ENCODE assay signal across 10 cellular contexts in the genomic region with DNA sequence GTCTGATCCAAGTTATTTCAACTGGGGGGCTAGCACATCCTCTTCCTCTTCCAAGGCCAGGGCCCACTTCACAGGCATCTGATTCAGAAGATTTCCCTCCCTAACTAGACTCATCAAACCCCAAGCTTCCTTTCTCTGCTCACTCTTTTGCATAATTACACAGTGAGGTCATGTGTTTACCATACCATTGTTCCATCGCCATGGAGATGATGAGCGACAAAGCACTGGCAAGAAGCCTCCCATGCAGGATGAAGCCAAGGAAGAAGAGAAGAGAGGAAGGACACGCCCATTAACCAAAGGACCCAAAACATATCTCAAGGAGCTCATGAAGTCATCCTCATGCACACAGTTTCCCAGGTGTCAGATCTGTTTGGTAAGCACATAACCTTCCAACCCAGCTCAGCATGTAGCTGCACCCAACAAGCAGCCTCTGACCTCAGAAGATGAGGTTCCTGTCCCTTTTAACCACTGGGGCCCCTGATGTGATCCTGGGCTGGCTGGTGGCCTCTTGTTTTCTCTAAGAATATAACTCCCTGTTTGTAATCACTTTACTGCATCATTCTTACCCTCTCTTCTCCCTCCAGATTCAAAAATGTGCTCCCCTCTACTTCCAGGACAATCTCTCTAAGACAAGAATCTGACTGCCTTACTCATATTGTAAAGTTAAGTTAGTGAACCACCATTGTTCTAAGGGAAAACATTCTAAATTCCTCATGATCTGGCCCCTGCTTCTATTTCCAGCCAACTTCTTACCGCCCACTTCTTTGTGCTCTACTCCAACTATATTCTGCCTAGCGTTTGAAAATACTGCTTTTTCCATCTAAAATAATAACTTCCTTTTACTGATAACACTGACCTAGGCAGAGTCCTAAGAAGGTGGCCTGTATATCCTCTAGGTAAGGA.
DNase-seq lines count a peak whose midpoint lies in the region; ATAC-seq, FAIRE-seq and TF ChIP-seq lines count a peak whose summit lies in the region.
"Had no signal": no experiment of that assay in that cellular context is flagged by ENCODE, and none has a peak within 500 bp of the region (broad histone marks: within the 10 kb centered on the region; RNA-seq: fewer than 3 reads in every experiment).

No MANE protein-coding gene starts in this region.

- H3K4me1 ChIP-seq in astrocyte (ENCODE audit: insufficient read depth, low read length): peaks cover 6% of the 10 kb centered on the region

- H3K27me3 ChIP-seq in astrocyte (ENCODE audit: insufficient read depth, low read length): no peaks in the 10 kb centered on the region

- no peaks in the 10 kb centered on the region for H4K20me1 ChIP-seq in astrocyte (ENCODE audit: insufficient read depth, low read length)

- peak overlapping the region; percentile 44 for H3K4me2 ChIP-seq in astrocyte (ENCODE audit: low read length)

- H3K27me3 Mint-ChIP-seq in astrocyte (ENCODE audit: low read depth, unreplicated experiment): peaks cover 7% of the 10 kb centered on the region

- peaks cover 2% of the 10 kb centered on the region for H3K36me3 Mint-ChIP-seq in astrocyte (ENCODE audit: low read depth, unreplicated experiment)

- H3K9me3 Mint-ChIP-seq in astrocyte (ENCODE audit: unreplicated experiment): peaks cover 1% of the 10 kb centered on the region

- peak overlapping the region; percentile 68 for H3K27ac ChIP-seq in astrocyte (ENCODE audit: low read depth, low read length)

- peak overlapping the region; percentile 45 for H3K9ac ChIP-seq in astrocyte (ENCODE audit: low read length)

- in situ Hi-C loops in KBM-7 (cut with MboI; ENCODE audit: low pct_unique_long_range_greater_than_20kb, low sequenced_read_pairs) (no loop called here), GM13977 (cut with MboI; ENCODE audit: low pct_unique_long_range_greater_than_20kb, low sequenced_read_pairs, unreplicated experiment) (no loop called here)

- no peaks in the 10 kb centered on the region for H3K36me3 ChIP-seq in astrocyte (ENCODE audit: insufficient read depth, low read length)

- peak overlapping the region; percentile 60 for H3K27ac Mint-ChIP-seq in astrocyte (ENCODE audit: unreplicated experiment)
- H3K27ac Mint-ChIP-seq: activated T-cell treated with anti-CD3 and anti-CD28 coated beads, Interleukin-2, amount 50 U/mL, for 72 hours had no signal

- DNase-seq in AG10803 (ENCODE audit: low read depth) (peak; percentile 98), KBM-7 (peak; percentile 28), astrocyte (ENCODE audit: low read depth) (peak; percentile 98), inferior parietal cortex (ENCODE audit: extremely low spot score) (peak; percentile 21), GM19240 (ENCODE audit: insufficient read length, low spot score) (no peak), GM13977 (ENCODE audit: low spot score) (no peak)
- DNase-seq: activated T-cell treated with anti-CD3 and anti-CD28 coated beads, Interleukin-2, amount 50 U/mL, for 72 hours had no signal

- H3K4me3 Mint-ChIP-seq in astrocyte (ENCODE audit: unreplicated experiment): peak overlapping the region; percentile 17
- H3K4me3 Mint-ChIP-seq: activated T-cell treated with anti-CD3 and anti-CD28 coated beads, Interleukin-2, amount 50 U/mL, for 72 hours had no signal

- ATAC-seq in HG03135 (IDR thresholded peaks at IDR 0.05; ENCODE audit: unreplicated experiment) (no peak), HG03045 (IDR thresholded peaks at IDR 0.05; ENCODE audit: unreplicated experiment) (no peak)

- peaks cover 9% of the 10 kb centered on the region for H3K4me1 Mint-ChIP-seq in astrocyte (ENCODE audit: low read depth, unreplicated experiment)

- TF ChIP-seq CTCF in AG10803 (conservative IDR thresholded peaks at IDR 0.05; ENCODE audit: low read length) (no peak), astrocyte (IDR thresholded peaks at IDR 0.05; ENCODE audit: insufficient read depth, low read depth, low read length) (no peak), GM13977 (IDR thresholded peaks at IDR 0.05; ENCODE audit: extremely low read depth, insufficient read depth, missing control alignments) (no peak)

- H3K4me3 ChIP-seq in AG10803 (ENCODE audit: low read length) (no peak overlapping the region), astrocyte (ENCODE audit: insufficient read depth, low read depth, low read length) (no peak overlapping the region)

- FAIRE-seq in astrocyte (lab: Jason Lieb, UNC): peak; percentile 98
- FAIRE-seq: GM18507 had no signal

- no peaks in the 10 kb centered on the region for H3K9me3 ChIP-seq in astrocyte (ENCODE audit: insufficient read depth, low read depth, low read length)

- no peaks in the 10 kb centered on the region for H3K79me2 ChIP-seq in astrocyte (ENCODE audit: insufficient read depth, low read length)

- H2AFZ ChIP-seq in astrocyte (ENCODE audit: low read depth, low read length): no peak overlapping the region

Comparison
In these comparisons a context has a peak if more than half of its experiments do, and no peak if none do; other contexts are left out.
1. DNase-seq: peak in AG10803 (single experiment), KBM-7 (single experiment), astrocyte (single experiment) and inferior parietal cortex (single experiment); none in GM19240 (single experiment) and GM13977 (single experiment).